25 cellular contexts compared by ENCODE assay signal in genomic region chr5:163540711-163541110, GRCh38.
"Had no signal": no experiment of that assay in that cellular context is flagged by ENCODE, and none has a peak within 500 bp of the region (broad histone marks: within the 10 kb centered on the region; RNA-seq: fewer than 3 reads in every experiment).

No MANE protein-coding gene starts in this region.

- ATAC-seq: left lobe of liver; lower lobe of right lung; natural killer cell; psoas muscle; right lobe of liver; stimulated activated naive B cell treated with anti-CD40 and anti-IgM and Interleukin-4, amounts not matched to agents 10 μg/mL and 1 μg/mL and 100 μg/mL, for 72 hours; stimulated activated naive CD8-positive, alpha-beta T cell treated with anti-CD3 and anti-CD28 coated beads, Interleukin-15, Interleukin-2, amounts not matched to agents 100 U/mL and 50 U/mL, for 24 hours had no signal

- DNase-seq: hippocampal formation; lower lobe of right lung; mammary epithelial cell; mesenchymal stem cell; naive B cell; natural killer cell; nephron progenitor cell; occipital lobe; psoas muscle; right lobe of liver; stimulated activated CD4-positive, alpha-beta T cell treated with anti-CD3 and anti-CD28 coated beads, Interleukin-12 subunit alpha, Interleukin-12 subunit beta, amount 100 ng/mL, for 4 hours; stimulated activated CD4-positive, alpha-beta T cell treated with anti-CD3 and anti-CD28 coated beads, Interleukin-15, amount 100 ng/mL, for 24 hours; stimulated activated CD4-positive, alpha-beta T cell treated with anti-CD3 and anti-CD28 coated beads, Interleukin-2, amount 100 ng/mL, for 24 hours; stimulated activated CD4-positive, alpha-beta T cell treated with anti-CD3 and anti-CD28 coated beads, Interleukin-4, amount 100 ng/mL, for 1 hour; stimulated activated naive B cell treated with anti-CD40 and anti-IgM and Interleukin-4, amounts not matched to agents 10 μg/mL and 1 μg/mL and 100 μg/mL, for 72 hours; stimulated activated naive CD8-positive, alpha-beta T cell treated with anti-CD3 and anti-CD28 coated beads, Interleukin-15, Interleukin-2, amounts not matched to agents 100 U/mL and 50 U/mL, for 24 hours; stomach; testis; thyroid gland; transverse colon; upper lobe of left lung had no signal

- H3K4me3 ChIP-seq: lower lobe of right lung, neural progenitor cell, psoas muscle, right atrium auricular region, right lobe of liver, stomach, testis, thyroid gland, transverse colon, upper lobe of left lung, vagina had no signal
